Comparison of ENCODE assay signal across 14 cellular contexts in genomic region chr11:102396708-102397563, GRCh38. TPM values are rescaled to one million over a fixed set of nuclear protein-coding genes. Genes with fewer than 3 reads are reported as not detected.
DNase-seq lines count a peak whose midpoint lies in the region; ATAC-seq and TF ChIP-seq lines count a peak whose summit lies in the region.
"Had no signal": no experiment of that assay in that cellular context is flagged by ENCODE, and none has a peak within 500 bp of the region (broad histone marks: within the 10 kb centered on the region; RNA-seq: fewer than 3 reads in every experiment).

No MANE protein-coding gene starts in this region.

- peak overlapping the region; percentile 92 for H3K27ac Mint-ChIP-seq in activated T-cell treated with anti-CD3 and anti-CD28 coated beads, Interleukin-2, amount 50 U/mL, for 72 hours
- H3K27ac Mint-ChIP-seq in activated naive CD8-positive, alpha-beta T cell treated with anti-CD3 and anti-CD28 coated beads, Interleukin-2, amount 50 U/mL, for 24 hours = peak overlapping the region; percentile 79
- H3K27ac Mint-ChIP-seq in osteocyte (ENCODE audit: unreplicated experiment) = peak overlapping the region; percentile 57

- H3K4me3 Mint-ChIP-seq in activated T-cell treated with anti-CD3 and anti-CD28 coated beads, Interleukin-2, amount 50 U/mL, for 72 hours = peak overlapping the region; percentile 36 to 74
- H3K4me3 Mint-ChIP-seq in activated naive CD8-positive, alpha-beta T cell treated with anti-CD3 and anti-CD28 coated beads, Interleukin-2, amount 50 U/mL, for 24 hours = no peak overlapping the region
- H3K4me3 Mint-ChIP-seq in osteocyte (ENCODE audit: unreplicated experiment) = no peak overlapping the region

- peak overlapping the region; percentile 1 for H3K4me2 ChIP-seq in Karpas-422 (ENCODE audit: low read depth, low read length, poor library complexity, severe bottlenecking)
- H3K4me2 ChIP-seq: PC-9 had no signal

- TF ChIP-seq CTCF in osteocyte (IDR thresholded peaks at IDR 0.05) = no peak

- H3K79me2 ChIP-seq in Karpas-422 (ENCODE audit: low read length) = peaks cover 71% of the 10 kb centered on the region

- peaks cover 32% of the 10 kb centered on the region for H3K4me1 ChIP-seq in Karpas-422 (ENCODE audit: low read length)

- no peaks in the 10 kb centered on the region for H3K9me3 ChIP-seq in Karpas-422 (ENCODE audit: low read length)
- H3K9me3 ChIP-seq: gastrocnemius medialis had no signal

- H3K9ac ChIP-seq in Karpas-422 (ENCODE audit: low read length) = no peak overlapping the region

- no peaks in the 10 kb centered on the region for H3K27me3 ChIP-seq in Karpas-422 (ENCODE audit: low read length)
- H3K27me3 ChIP-seq: gastrocnemius medialis had no signal

- no peak overlapping the region for H3K4me3 ChIP-seq in Karpas-422 (ENCODE audit: low read length)
- H3K4me3 ChIP-seq: gastrocnemius medialis, PC-9 had no signal

- H3K36me3 ChIP-seq in Karpas-422 (ENCODE audit: insufficient read depth, low read length) = peaks cover 61% of the 10 kb centered on the region

- ATAC-seq in activated T-cell treated with anti-CD3 and anti-CD28 coated beads, Interleukin-2, amount 50 U/mL, for 72 hours (replicated peaks in 1 of 2) = peak; percentile 83 to 84
- ATAC-seq in activated naive CD8-positive, alpha-beta T cell treated with anti-CD3 and anti-CD28 coated beads, Interleukin-2, amount 50 U/mL, for 24 hours = peak; percentile 58
- no peak for ATAC-seq in GM21717 (IDR thresholded peaks at IDR 0.05; ENCODE audit: unreplicated experiment)
- ATAC-seq in GM21528 (IDR thresholded peaks at IDR 0.05; ENCODE audit: low FRiP score, unreplicated experiment) = no peak

- no peaks in the 10 kb centered on the region for H3K27me3 Mint-ChIP-seq in activated T-cell treated with anti-CD3 and anti-CD28 coated beads, Interleukin-2, amount 50 U/mL, for 72 hours (ENCODE audit: low read depth)
- H3K27me3 Mint-ChIP-seq in activated naive CD8-positive, alpha-beta T cell treated with anti-CD3 and anti-CD28 coated beads, Interleukin-2, amount 50 U/mL, for 24 hours = no peaks in the 10 kb centered on the region
- no peaks in the 10 kb centered on the region for H3K27me3 Mint-ChIP-seq in osteocyte (ENCODE audit: unreplicated experiment)

- H3K36me3 Mint-ChIP-seq in activated T-cell treated with anti-CD3 and anti-CD28 coated beads, Interleukin-2, amount 50 U/mL, for 72 hours (ENCODE audit: insufficient read depth in 2 of 2) = peaks cover 10 to 36% of the 10 kb centered on the region in 2 donors
- peaks cover 72% of the 10 kb centered on the region for H3K36me3 Mint-ChIP-seq in activated naive CD8-positive, alpha-beta T cell treated with anti-CD3 and anti-CD28 coated beads, Interleukin-2, amount 50 U/mL, for 24 hours (ENCODE audit: low read depth)
- H3K36me3 Mint-ChIP-seq in osteocyte (ENCODE audit: unreplicated experiment) = peaks cover 43% of the 10 kb centered on the region

- H2AFZ ChIP-seq in Karpas-422 (ENCODE audit: low read length) = no peak overlapping the region
- H2AFZ ChIP-seq: PC-9 had no signal

- peak overlapping the region; percentile 37 for H3K27ac ChIP-seq in Karpas-422 (ENCODE audit: low read length)
- H3K27ac ChIP-seq: gastrocnemius medialis, PC-9 had no signal

- H3K9me2 ChIP-seq in Karpas-422 (replicated peaks; ENCODE audit: insufficient read depth, low read length) = 0 out of 2 replicates have a peak, but pooled peaks cover 3% of the 10 kb centered on the region

- H4K20me1 ChIP-seq in Karpas-422 (ENCODE audit: insufficient read depth, low read depth, low read length) = no peaks in the 10 kb centered on the region

- no peaks in the 10 kb centered on the region for H3K9me3 Mint-ChIP-seq in activated T-cell treated with anti-CD3 and anti-CD28 coated beads, Interleukin-2, amount 50 U/mL, for 72 hours
- H3K9me3 Mint-ChIP-seq in activated naive CD8-positive, alpha-beta T cell treated with anti-CD3 and anti-CD28 coated beads, Interleukin-2, amount 50 U/mL, for 24 hours = no peaks in the 10 kb centered on the region
- H3K9me3 Mint-ChIP-seq in osteocyte (ENCODE audit: unreplicated experiment) = no peaks in the 10 kb centered on the region

- DNase-seq in activated T-cell treated with anti-CD3 and anti-CD28 coated beads, Interleukin-2, amount 50 U/mL, for 72 hours = no peak
- DNase-seq in activated T-cell treated with anti-CD3 and anti-CD28 coated beads, Interleukin-2, amount 50 U/mL, for 1 hour = no peak
- DNase-seq in Karpas-422 (no peak), osteocyte (ENCODE audit: extremely low spot score, unreplicated experiment) (no peak), midbrain (lab: John Stamatoyannopoulos, UW) (no peak)
- DNase-seq in activated naive CD8-positive, alpha-beta T cell treated with anti-CD3 and anti-CD28 coated beads, Interleukin-2, amount 50 U/mL, for 24 hours = no peak
- DNase-seq: aorta; DMS 273 treated with DMSO at 0.1 percent for 48 hours; gastrocnemius medialis; NCI-H1105 treated with DMSO at 0.1 percent for 48 hours; PC-9; stimulated activated CD4-positive, alpha-beta T cell treated with anti-CD3 and anti-CD28 coated beads, Interleukin-2, amount 100 ng/mL, for 24 hours had no signal

- peaks cover 52% of the 10 kb centered on the region for H3K4me1 Mint-ChIP-seq in activated T-cell treated with anti-CD3 and anti-CD28 coated beads, Interleukin-2, amount 50 U/mL, for 72 hours (ENCODE audit: low read depth)
- H3K4me1 Mint-ChIP-seq in activated naive CD8-positive, alpha-beta T cell treated with anti-CD3 and anti-CD28 coated beads, Interleukin-2, amount 50 U/mL, for 24 hours = peaks cover 47% of the 10 kb centered on the region
- peaks cover 15% of the 10 kb centered on the region for H3K4me1 Mint-ChIP-seq in osteocyte (ENCODE audit: unreplicated experiment)

RNA-seq across cellular contexts. Expression of gene BIRC2, which starts 49.9 kb away (rescaled TPM):
- total RNA-seq in activated T-cell treated with anti-CD3 and anti-CD28 coated beads, Interleukin-2, amount 50 U/mL, for 72 hours = 10 to 100 TPM; 38.3 to 44.4 TPM
- total RNA-seq in Karpas-422 (2014; rRNA removed; shearing (Covaris generic); ENCODE audit: low replicate concordance) = 66.5 and 107 TPM in 2 replicates
- total RNA-seq in osteocyte = 46.0 and 51.3 TPM in 2 replicates

RNA-seq across cellular contexts. Expression of gene TMEM123, which starts 55.6 kb away (rescaled TPM):
- total RNA-seq in activated T-cell treated with anti-CD3 and anti-CD28 coated beads, Interleukin-2, amount 50 U/mL, for 72 hours = 100 to 1,000 TPM; 279 to 347 TPM
- total RNA-seq in Karpas-422 (2014; rRNA removed; shearing (Covaris generic); ENCODE audit: low replicate concordance) = 273 and 796 TPM in 2 replicates
- 244 and 250 TPM in 2 replicates for total RNA-seq in osteocyte

Comparison
In these comparisons a context has a peak if more than half of its experiments do, and no peak if none do; other contexts are left out.
1. ATAC-seq: peak in activated T-cell treated with anti-CD3 and anti-CD28 coated beads, Interleukin-2, amount 50 U/mL, for 72 hours (2 of 2) and activated naive CD8-positive, alpha-beta T cell treated with anti-CD3 and anti-CD28 coated beads, Interleukin-2, amount 50 U/mL, for 24 hours (single experiment); none in GM21717 (single experiment) and GM21528 (single experiment).
2. H3K4me3 Mint-ChIP-seq: peak in activated T-cell treated with anti-CD3 and anti-CD28 coated beads, Interleukin-2, amount 50 U/mL, for 72 hours (2 of 2); none in activated naive CD8-positive, alpha-beta T cell treated with anti-CD3 and anti-CD28 coated beads, Interleukin-2, amount 50 U/mL, for 24 hours (single experiment) and osteocyte (single experiment).
3. Peak in every context shown above with its lines, with median percentiles within 50 percentile points of each other: H3K27ac Mint-ChIP-seq.